In the genomic region with DNA sequence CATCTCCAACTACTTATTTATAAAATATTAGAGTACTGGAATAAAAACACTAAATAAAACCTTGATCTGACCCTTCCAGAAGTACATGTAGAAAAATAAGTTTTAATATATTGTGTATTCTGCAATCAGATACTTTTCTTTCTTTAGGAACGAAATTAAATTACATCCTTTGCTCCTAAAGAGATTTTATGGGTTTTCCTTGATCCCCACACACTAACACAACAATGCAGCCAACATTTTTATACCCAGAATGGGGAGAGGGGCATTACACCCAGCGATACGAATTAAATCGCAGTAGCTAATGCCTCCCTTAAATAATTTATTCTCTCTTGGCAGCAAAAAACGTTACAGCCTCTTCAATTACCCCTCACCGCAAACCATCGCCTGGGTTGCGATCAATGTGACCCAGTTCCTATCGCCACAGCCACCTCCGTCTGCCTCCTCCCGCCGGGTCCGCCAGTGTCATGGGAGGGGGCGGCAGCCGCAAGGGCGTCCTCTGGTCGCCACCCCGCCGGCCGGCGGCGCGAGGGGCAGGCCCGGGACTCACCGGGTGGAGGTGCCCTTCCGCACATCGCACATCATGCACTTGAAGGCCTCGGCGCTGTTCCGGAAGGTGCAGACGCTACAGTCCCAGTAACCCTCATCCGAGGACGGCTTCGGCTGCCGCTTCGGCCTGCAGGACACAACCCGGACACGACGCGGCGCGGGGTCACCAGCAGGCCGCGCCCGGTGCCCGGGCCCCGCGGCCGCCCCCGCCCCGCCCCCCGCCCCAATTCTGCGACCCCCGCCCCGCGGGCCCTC, we compare ENCODE assay signal across 8 cellular contexts. TPM values are rescaled to one million over a fixed set of nuclear protein-coding genes. Genes with fewer than 3 reads are reported as not detected.
A peak's percentile ranks its signal among the peaks of the same experiment; 100 is the strongest.
DNase-seq lines count a peak whose midpoint lies in the region; ATAC-seq and TF ChIP-seq lines count a peak whose summit lies in the region.

No MANE protein-coding gene starts in this region.

- H3K79me2 ChIP-seq in KMS-11 (ENCODE audit: insufficient read depth, low read depth), result peaks cover 45% of the 10 kb centered on the region
- peaks cover 18% of the 10 kb centered on the region for H3K79me2 ChIP-seq in neural progenitor cell (ENCODE audit: low read depth)

- H3K9me3 Mint-ChIP-seq in neural progenitor cell, result peaks cover 3% of the 10 kb centered on the region

- H4K20me1 ChIP-seq in KMS-11 (ENCODE audit: insufficient read depth) (peaks cover 11% of the 10 kb centered on the region; the same call in 1 of the 2 replicates), neural progenitor cell (ENCODE audit: low read depth) (peaks cover 12% of the 10 kb centered on the region)

- H3K4me1 Mint-ChIP-seq in neural progenitor cell, result peaks cover 19% of the 10 kb centered on the region

- peaks cover 34% of the 10 kb centered on the region for H3K4me1 ChIP-seq in KMS-11 (ENCODE audit: low read depth, poor library complexity, severe bottlenecking)
- peaks cover 13% of the 10 kb centered on the region for H3K4me1 ChIP-seq in foreskin keratinocyte
- H3K4me1 ChIP-seq in neural progenitor cell, result peaks cover 8% of the 10 kb centered on the region

- ATAC-seq in GM21786 (IDR thresholded peaks at IDR 0.05; ENCODE audit: unreplicated experiment) (peak; percentile 69), foreskin keratinocyte (peak; percentile 84)

- peak overlapping the region; percentile 92 for H3K27ac Mint-ChIP-seq in neural progenitor cell

- H3K4me3 Mint-ChIP-seq in neural progenitor cell, result peak overlapping the region; percentile 98

- H3K9me3 ChIP-seq in neural progenitor cell (ENCODE audit: low read depth), result no peaks in the 10 kb centered on the region

- H3K4me2 ChIP-seq in KMS-11 (peak overlapping the region; percentile 100), neural progenitor cell (peak overlapping the region; percentile 90)

- DNase-seq in ELF-1 (ENCODE audit: low read depth, low spot score), result peak; percentile 91
- peak; percentile 58 to 85 for DNase-seq in SHP77 (lab: John Stamatoyannopoulos, UW)
- DNase-seq in activated gamma-delta T cell (lab: John Stamatoyannopoulos, UW), result peak; percentile 66
- peak; percentile 39 to 58 for DNase-seq in foreskin keratinocyte
- DNase-seq in neural progenitor cell (ENCODE audit: low spot score), result peak; percentile 87
- DNase-seq in stromal cell of bone marrow (ENCODE audit: low read depth), result peak; percentile 46

- H3K27ac ChIP-seq in KMS-11 (peak overlapping the region; percentile 80; the same call in 1 of the 2 replicates), foreskin keratinocyte (peak overlapping the region; percentile 60), neural progenitor cell (no peak overlapping the region)

- peaks cover 19% of the 10 kb centered on the region for H3F3A ChIP-seq in neural progenitor cell (ENCODE audit: low read depth)

- no peaks in the 10 kb centered on the region for H3K27me3 Mint-ChIP-seq in neural progenitor cell (ENCODE audit: insufficient read depth, low read depth)

- no peaks in the 10 kb centered on the region for H3K27me3 ChIP-seq in KMS-11 (ENCODE audit: insufficient read depth, low read depth)
- no peaks in the 10 kb centered on the region for H3K27me3 ChIP-seq in foreskin keratinocyte
- H3K27me3 ChIP-seq in neural progenitor cell, result peaks cover 47% of the 10 kb centered on the region

- H3K36me3 ChIP-seq in KMS-11 (ENCODE audit: insufficient read depth) (no peaks in the 10 kb centered on the region), neural progenitor cell (no peaks in the 10 kb centered on the region)

- no peak; the same call in 1 of the 2 replicates for TF ChIP-seq CTCF in KMS-11 (conservative IDR thresholded peaks at IDR 0.05; ENCODE audit: low read depth, low read length)
- TF ChIP-seq CTCF in foreskin keratinocyte (conservative IDR thresholded peaks at IDR 0.05), result peak; percentile 57
- peak; percentile 45 for TF ChIP-seq CTCF in neural progenitor cell (IDR thresholded peaks at IDR 0.05)

- peak overlapping the region; percentile 58 for H3K4me3 ChIP-seq in KMS-11 (IDR thresholded peaks at IDR 0.05; ENCODE audit: insufficient read depth, low read depth, low read length)
- H3K4me3 ChIP-seq in neural progenitor cell, result peak overlapping the region; percentile 82

- H3K9ac ChIP-seq in KMS-11, result peak overlapping the region; percentile 60; the same call in 1 of the 2 replicates
- H3K9ac ChIP-seq in neural progenitor cell, result no peak overlapping the region

- peaks cover 26% of the 10 kb centered on the region for H3K36me3 Mint-ChIP-seq in neural progenitor cell

- H2AFZ ChIP-seq in KMS-11 (ENCODE audit: low read depth), result peak overlapping the region; percentile 61; the same call in 1 of the 2 replicates
- H2AFZ ChIP-seq in neural progenitor cell (replicated peaks), result peak overlapping the region; percentile 69

RNA-seq across cellular contexts. Expression of gene YAF2, which starts 0.8 kb away (rescaled TPM):
- 12.4 and 13.1 TPM in 2 replicates for total RNA-seq in foreskin keratinocyte
- polyA plus RNA-seq in foreskin keratinocyte, result 8.1 and 9.9 TPM in 2 replicates
- total RNA-seq in neural progenitor cell (ENCODE audit: low replicate concordance), result 13.7 and 22.4 TPM in 2 replicates
